2 cellular contexts compared by ENCODE assay signal in genomic region chr19:40688987-40689338, GRCh38.
TF ChIP-seq lines count a peak whose summit lies in the region.

No MANE protein-coding gene starts in this region.

TF ChIP-seq in HEK293T, 16 proteins besides CTCF, POLR2A, EP300 and RAD21:
- TF ChIP-seq SUZ12 (IDR thresholded peaks at IDR 0.05) (no peak), FOXM1 (IDR thresholded peaks at IDR 0.05; ENCODE audit: borderline replicate concordance) (no peak), ELF4 (IDR thresholded peaks at IDR 0.05) (no peak), NFRKB (IDR thresholded peaks at IDR 0.05) (no peak), PKNOX1 (IDR thresholded peaks at IDR 0.05) (peak; percentile 55)

TF ChIP-seq in GM12878, 131 proteins besides CTCF, POLR2A, EP300 and RAD21:
- TF ChIP-seq POU2F2 (IDR thresholded peaks at IDR 0.05; ENCODE audit: borderline replicate concordance, low read depth, low read length) (no peak), ZNF24 (IDR thresholded peaks at IDR 0.05) (no peak), BRCA1 (IDR thresholded peaks at IDR 0.05; ENCODE audit: low read depth, low read length) (no peak), KLF5 (IDR thresholded peaks at IDR 0.05; ENCODE audit: partially characterized antibody) (no peak), BCL3 (IDR thresholded peaks at IDR 0.05; ENCODE audit: borderline replicate concordance, insufficient read depth, low read depth, low read length, poor library complexity, severe bottlenecking) (peak; percentile 75), KDM1A (IDR thresholded peaks at IDR 0.05; ENCODE audit: borderline replicate concordance) (no peak), NBN (IDR thresholded peaks at IDR 0.05) (no peak), ZBTB11 (CRISPR knock-in tag; IDR thresholded peaks at IDR 0.05) (no peak), PBX3 (IDR thresholded peaks at IDR 0.05; ENCODE audit: insufficient replicate concordance, low read depth, low read length) (peak; percentile 59), TCF3 (IDR thresholded peaks at IDR 0.05; ENCODE audit: borderline replicate concordance, insufficient read depth, low read depth, low read length) (peak; percentile 71; the same call in 1 of the 2 replicates), PKNOX1 (IDR thresholded peaks at IDR 0.05) (peak; percentile 52), NR2F1 (conservative IDR thresholded peaks at IDR 0.05) (no peak), CREB1 (IDR thresholded peaks at IDR 0.05; ENCODE audit: low read depth) (no peak)
